ENCODE assay signal across 1 cellular context in the genomic region with DNA sequence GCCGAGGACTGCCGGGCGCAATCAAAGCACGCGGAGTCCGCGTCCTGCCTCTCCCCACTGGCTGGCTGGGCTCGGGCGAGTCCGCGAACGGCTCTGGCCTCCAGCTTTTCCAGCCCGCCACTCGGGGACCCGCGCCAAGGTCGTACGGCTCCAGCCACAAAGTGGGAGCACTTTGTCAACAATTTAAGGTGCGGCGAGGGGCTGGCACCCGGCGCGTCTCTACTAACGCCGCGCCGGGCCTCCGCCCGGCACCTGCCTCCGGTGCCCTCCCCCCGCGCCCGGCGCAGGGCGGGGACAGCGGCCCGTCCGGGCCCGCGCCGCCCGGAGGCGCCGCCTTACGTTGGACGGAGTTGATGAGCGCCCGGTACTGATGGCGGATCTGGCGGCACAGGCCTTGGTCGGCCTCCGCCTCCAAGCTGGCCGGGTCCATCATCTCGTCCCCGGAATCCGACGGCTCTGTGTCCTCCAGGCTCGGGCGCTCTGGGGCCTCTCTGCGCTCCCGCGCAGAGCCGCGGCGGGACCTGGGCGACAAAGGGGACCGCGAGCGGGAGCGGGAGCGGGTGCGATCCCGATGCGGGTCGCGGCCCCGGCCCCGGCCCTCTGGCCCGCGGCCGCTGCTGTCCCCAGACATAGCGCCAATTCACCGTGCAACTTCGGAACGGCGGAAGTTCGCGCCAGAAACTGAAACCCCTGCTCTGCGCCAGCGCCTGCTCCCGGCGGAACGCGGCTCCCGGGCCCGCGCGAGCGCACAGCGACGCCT.
TF ChIP-seq lines count a peak whose summit lies in the region.

Gene NSMCE4A, minus strand, starts transcription at position 683 of the 760 bp plus-strand sequence. Its CDS starts 52 bp downstream, at position 631.

TF ChIP-seq in HepG2, 621 proteins besides CTCF, POLR2A, EP300 and RAD21 (continued from another document and continues in another):
- TF ChIP-seq CBX1 (IDR thresholded peaks at IDR 0.05; ENCODE audit: low read depth) (no peak), POGK (CRISPR knock-in tag; conservative IDR thresholded peaks at IDR 0.05) (peak; percentile 55; the same call in 1 of the 2 replicates), YY1 (IDR thresholded peaks at IDR 0.05; ENCODE audit: insufficient read depth, insufficient replicate concordance, low read depth, low read length) (peak; percentile 69), ZNF430 (CRISPR knock-in tag; IDR thresholded peaks at IDR 0.05) (no peak), ZNF496 (CRISPR knock-in tag; IDR thresholded peaks at IDR 0.05; ENCODE audit: insufficient replicate concordance) (no peak), PLSCR1 (CRISPR knock-in tag; IDR thresholded peaks at IDR 0.05; ENCODE audit: borderline replicate concordance) (0 out of 2 replicates have a peak, but pooled peaks have one; percentile 37), ZNF484 (CRISPR knock-in tag; IDR thresholded peaks at IDR 0.05; ENCODE audit: borderline replicate concordance, low read depth) (no peak), TBX2 (CRISPR knock-in tag; IDR thresholded peaks at IDR 0.05; ENCODE audit: borderline replicate concordance) (peak; percentile 41; the same call in 1 of the 2 replicates), ZNF670 (CRISPR knock-in tag; IDR thresholded peaks at IDR 0.05; ENCODE audit: borderline replicate concordance) (no peak), CHD2 (IDR thresholded peaks at IDR 0.05; ENCODE audit: low read depth, low read length) (no peak), MYC (CRISPR knock-in tag; IDR thresholded peaks at IDR 0.05; ENCODE audit: borderline replicate concordance) (0 out of 2 replicates have a peak, but pooled peaks have one; percentile 83), BRCA1 (CRISPR knock-in tag; IDR thresholded peaks at IDR 0.05) (0 out of 2 replicates have a peak, but pooled peaks have one; percentile 47), RARA (CRISPR knock-in tag; IDR thresholded peaks at IDR 0.05) (peak; percentile 12; the same call in 1 of the 2 replicates), PREB (CRISPR knock-in tag; IDR thresholded peaks at IDR 0.05) (no peak), MIER2 (CRISPR knock-in tag; IDR thresholded peaks at IDR 0.05) (no peak; the same call in 1 of the 2 replicates), ZNF776 (CRISPR knock-in tag; IDR thresholded peaks at IDR 0.05) (no peak), HES4 (CRISPR knock-in tag; IDR thresholded peaks at IDR 0.05; ENCODE audit: borderline replicate concordance) (peak; percentile 52; the same call in 1 of the 2 replicates), NFE2L1 (CRISPR knock-in tag; IDR thresholded peaks at IDR 0.05; ENCODE audit: borderline replicate concordance) (no peak), ETV6 (CRISPR knock-in tag; conservative IDR thresholded peaks at IDR 0.05) (peak; percentile 48; the same call in 1 of the 2 replicates), ZSCAN25 (CRISPR knock-in tag; IDR thresholded peaks at IDR 0.05) (no peak), CHD4 (IDR thresholded peaks at IDR 0.05; ENCODE audit: borderline replicate concordance, low read length) (no peak), CREB3 (CRISPR knock-in tag; IDR thresholded peaks at IDR 0.05) (0 out of 2 replicates have a peak, but pooled peaks have one; percentile 18), FIP1L1 (IDR thresholded peaks at IDR 0.05; ENCODE audit: borderline replicate concordance, insufficient read depth, low read depth, low read length) (0 out of 2 replicates have a peak, but pooled peaks have one; percentile 28), MTF1 (CRISPR knock-in tag; IDR thresholded peaks at IDR 0.05) (0 out of 2 replicates have a peak, but pooled peaks have one; percentile 39), ZNF224 (CRISPR knock-in tag; IDR thresholded peaks at IDR 0.05) (no peak), ATRX (CRISPR knock-in tag; IDR thresholded peaks at IDR 0.05; ENCODE audit: borderline replicate concordance) (no peak), ELK4 (CRISPR knock-in tag; IDR thresholded peaks at IDR 0.05; ENCODE audit: borderline replicate concordance) (no peak), ZBTB38 (CRISPR knock-in tag; IDR thresholded peaks at IDR 0.05) (peak; percentile 85; the same call in 1 of the 2 replicates), GZF1 (CRISPR knock-in tag; IDR thresholded peaks at IDR 0.05) (peak; percentile 34; the same call in 1 of the 2 replicates), ZNF672 (CRISPR knock-in tag; IDR thresholded peaks at IDR 0.05) (0 out of 2 replicates have a peak, but pooled peaks have one; percentile 38), CENPT (CRISPR knock-in tag; IDR thresholded peaks at IDR 0.05; ENCODE audit: low read depth) (no peak), HMG20B (CRISPR knock-in tag; conservative IDR thresholded peaks at IDR 0.05) (no peak), ELF1 (CRISPR knock-in tag; IDR thresholded peaks at IDR 0.05) (0 out of 2 replicates have a peak, but pooled peaks have one; percentile 9), RNF2 (conservative IDR thresholded peaks at IDR 0.05; ENCODE audit: low read depth) (no peak), JDP2 (CRISPR knock-in tag; IDR thresholded peaks at IDR 0.05; ENCODE audit: borderline replicate concordance) (no peak), CSRNP2 (CRISPR knock-in tag; conservative IDR thresholded peaks at IDR 0.05; ENCODE audit: low read depth) (0 out of 2 replicates have a peak, but pooled peaks have one; percentile 75), SIX1 (CRISPR knock-in tag; IDR thresholded peaks at IDR 0.05; ENCODE audit: borderline replicate concordance) (no peak)
- TF ChIP-seq, protein P1, sequence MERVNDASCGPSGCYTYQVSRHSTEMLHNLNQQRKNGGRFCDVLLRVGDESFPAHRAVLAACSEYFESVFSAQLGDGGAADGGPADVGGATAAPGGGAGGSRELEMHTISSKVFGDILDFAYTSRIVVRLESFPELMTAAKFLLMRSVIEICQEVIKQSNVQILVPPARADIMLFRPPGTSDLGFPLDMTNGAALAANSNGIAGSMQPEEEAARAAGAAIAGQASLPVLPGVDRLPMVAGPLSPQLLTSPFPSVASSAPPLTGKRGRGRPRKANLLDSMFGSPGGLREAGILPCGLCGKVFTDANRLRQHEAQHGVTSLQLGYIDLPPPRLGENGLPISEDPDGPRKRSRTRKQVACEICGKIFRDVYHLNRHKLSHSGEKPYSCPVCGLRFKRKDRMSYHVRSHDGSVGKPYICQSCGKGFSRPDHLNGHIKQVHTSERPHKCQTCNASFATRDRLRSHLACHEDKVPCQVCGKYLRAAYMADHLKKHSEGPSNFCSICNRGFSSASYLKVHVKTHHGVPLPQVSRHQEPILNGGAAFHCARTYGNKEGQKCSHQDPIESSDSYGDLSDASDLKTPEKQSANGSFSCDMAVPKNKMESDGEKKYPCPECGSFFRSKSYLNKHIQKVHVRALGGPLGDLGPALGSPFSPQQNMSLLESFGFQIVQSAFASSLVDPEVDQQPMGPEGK (CRISPR knock-in tag; IDR thresholded peaks at IDR 0.05), result peak; percentile 38; the same call in 1 of the 2 replicates
- TF ChIP-seq, protein P2, sequence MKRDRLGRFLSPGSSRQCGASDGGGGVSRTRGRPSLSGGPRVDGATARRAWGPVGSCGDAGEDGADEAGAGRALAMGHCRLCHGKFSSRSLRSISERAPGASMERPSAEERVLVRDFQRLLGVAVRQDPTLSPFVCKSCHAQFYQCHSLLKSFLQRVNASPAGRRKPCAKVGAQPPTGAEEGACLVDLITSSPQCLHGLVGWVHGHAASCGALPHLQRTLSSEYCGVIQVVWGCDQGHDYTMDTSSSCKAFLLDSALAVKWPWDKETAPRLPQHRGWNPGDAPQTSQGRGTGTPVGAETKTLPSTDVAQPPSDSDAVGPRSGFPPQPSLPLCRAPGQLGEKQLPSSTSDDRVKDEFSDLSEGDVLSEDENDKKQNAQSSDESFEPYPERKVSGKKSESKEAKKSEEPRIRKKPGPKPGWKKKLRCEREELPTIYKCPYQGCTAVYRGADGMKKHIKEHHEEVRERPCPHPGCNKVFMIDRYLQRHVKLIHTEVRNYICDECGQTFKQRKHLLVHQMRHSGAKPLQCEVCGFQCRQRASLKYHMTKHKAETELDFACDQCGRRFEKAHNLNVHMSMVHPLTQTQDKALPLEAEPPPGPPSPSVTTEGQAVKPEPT (CRISPR knock-in tag; IDR thresholded peaks at IDR 0.05; ENCODE audit: low read depth), result peak; percentile 58
- TF ChIP-seq, protein P3, sequence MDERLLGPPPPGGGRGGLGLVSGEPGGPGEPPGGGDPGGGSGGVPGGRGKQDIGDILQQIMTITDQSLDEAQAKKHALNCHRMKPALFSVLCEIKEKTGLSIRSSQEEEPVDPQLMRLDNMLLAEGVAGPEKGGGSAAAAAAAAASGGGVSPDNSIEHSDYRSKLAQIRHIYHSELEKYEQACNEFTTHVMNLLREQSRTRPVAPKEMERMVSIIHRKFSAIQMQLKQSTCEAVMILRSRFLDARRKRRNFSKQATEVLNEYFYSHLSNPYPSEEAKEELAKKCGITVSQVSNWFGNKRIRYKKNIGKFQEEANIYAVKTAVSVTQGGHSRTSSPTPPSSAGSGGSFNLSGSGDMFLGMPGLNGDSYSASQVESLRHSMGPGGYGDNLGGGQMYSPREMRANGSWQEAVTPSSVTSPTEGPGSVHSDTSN (CRISPR knock-in tag; IDR thresholded peaks at IDR 0.05), result no peak
- TF ChIP-seq, protein P4, sequence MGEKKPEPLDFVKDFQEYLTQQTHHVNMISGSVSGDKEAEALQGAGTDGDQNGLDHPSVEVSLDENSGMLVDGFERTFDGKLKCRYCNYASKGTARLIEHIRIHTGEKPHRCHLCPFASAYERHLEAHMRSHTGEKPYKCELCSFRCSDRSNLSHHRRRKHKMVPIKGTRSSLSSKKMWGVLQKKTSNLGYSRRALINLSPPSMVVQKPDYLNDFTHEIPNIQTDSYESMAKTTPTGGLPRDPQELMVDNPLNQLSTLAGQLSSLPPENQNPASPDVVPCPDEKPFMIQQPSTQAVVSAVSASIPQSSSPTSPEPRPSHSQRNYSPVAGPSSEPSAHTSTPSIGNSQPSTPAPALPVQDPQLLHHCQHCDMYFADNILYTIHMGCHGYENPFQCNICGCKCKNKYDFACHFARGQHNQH (CRISPR knock-in tag; IDR thresholded peaks at IDR 0.05), result 0 out of 2 replicates have a peak, but pooled peaks have one; percentile 15
- TF ChIP-seq, protein P5, sequence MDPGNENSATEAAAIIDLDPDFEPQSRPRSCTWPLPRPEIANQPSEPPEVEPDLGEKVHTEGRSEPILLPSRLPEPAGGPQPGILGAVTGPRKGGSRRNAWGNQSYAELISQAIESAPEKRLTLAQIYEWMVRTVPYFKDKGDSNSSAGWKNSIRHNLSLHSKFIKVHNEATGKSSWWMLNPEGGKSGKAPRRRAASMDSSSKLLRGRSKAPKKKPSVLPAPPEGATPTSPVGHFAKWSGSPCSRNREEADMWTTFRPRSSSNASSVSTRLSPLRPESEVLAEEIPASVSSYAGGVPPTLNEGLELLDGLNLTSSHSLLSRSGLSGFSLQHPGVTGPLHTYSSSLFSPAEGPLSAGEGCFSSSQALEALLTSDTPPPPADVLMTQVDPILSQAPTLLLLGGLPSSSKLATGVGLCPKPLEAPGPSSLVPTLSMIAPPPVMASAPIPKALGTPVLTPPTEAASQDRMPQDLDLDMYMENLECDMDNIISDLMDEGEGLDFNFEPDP (CRISPR knock-in tag; conservative IDR thresholded peaks at IDR 0.05), result no peak
